36 cellular contexts compared by ENCODE assay signal in the genomic region with DNA sequence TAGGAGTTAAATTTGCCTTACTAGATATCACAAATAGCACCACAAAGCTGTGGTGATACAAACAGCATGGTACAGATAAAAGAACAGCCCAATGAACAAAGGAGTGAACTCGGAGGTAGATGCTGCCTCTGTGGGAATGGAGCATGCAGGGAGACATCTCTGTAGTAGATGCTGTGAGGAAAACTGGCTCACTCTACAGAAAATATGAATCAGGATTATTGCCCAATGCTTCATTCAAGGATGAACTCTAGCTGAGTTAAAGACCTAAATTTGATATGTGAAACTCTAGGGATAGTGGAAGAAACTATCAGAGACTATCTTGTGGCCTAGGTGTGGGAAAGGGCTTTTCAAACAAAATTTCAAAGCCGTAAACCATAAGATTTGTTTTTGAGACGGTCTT. TPM values are rescaled to one million over a fixed set of nuclear protein-coding genes. Genes with fewer than 3 reads are reported as not detected.
"Had no signal": no experiment of that assay in that cellular context is flagged by ENCODE, and none has a peak within 500 bp of the region (broad histone marks: within the 10 kb centered on the region; RNA-seq: fewer than 3 reads in every experiment).

No MANE protein-coding gene starts in this region.

- H3K27ac ChIP-seq: colonic mucosa, epithelial cell of prostate, gastrocnemius medialis, lower lobe of right lung, ovary, psoas muscle, sigmoid colon, skin epidermis, spleen, testis, tibial artery had no signal

- H3K9me3 ChIP-seq: colonic mucosa, lower lobe of right lung, ovary, testis had no signal

- H3K27me3 ChIP-seq: colonic mucosa, gastrocnemius medialis, ovary, sigmoid colon, spleen, testis had no signal

- DNase-seq: colonic mucosa; effector CD8-positive, alpha-beta T cell; endodermal cell; gastrocnemius medialis; head of caudate nucleus; islet precursor cell; kidney glomerular epithelial cell; left ventricle myocardium superior; lower lobe of right lung; natural killer cell; occipital lobe; ovary; psoas muscle; right cardiac atrium; sigmoid colon; spleen; stimulated activated CD4-positive, alpha-beta T cell treated with anti-CD3 and anti-CD28 coated beads, Interleukin-4, amount 100 ng/mL, for 4 hours; stimulated activated naive CD8-positive, alpha-beta T cell treated with anti-CD3 and anti-CD28 coated beads, Interleukin-15, Interleukin-2, amounts not matched to agents 100 U/mL and 50 U/mL, for 24 hours; substantia nigra; testis; tibial artery had no signal

- H3K36me3 Mint-ChIP-seq: natural killer cell; stimulated activated memory B cell treated with anti-CD40 and anti-IgM and Interleukin-4, amounts not matched to agents 10 μg/mL and 1 μg/mL and 100 μg/mL, for 72 hours; type B pancreatic cell had no signal

- H3K4me1 ChIP-seq: psoas muscle had no signal

- H3K4me3 Mint-ChIP-seq: dendritic cell treated with granulocyte-macrophage colony-stimulating factor and Interleukin-4, amounts not matched to agents 40 ng/mL and 50 ng/mL, for 4 days; endodermal cell; memory B cell; natural killer cell; stimulated activated memory B cell treated with anti-CD40 and anti-IgM and Interleukin-4, amounts not matched to agents 10 μg/mL and 1 μg/mL and 100 μg/mL, for 72 hours; type B pancreatic cell had no signal

- ATAC-seq: esophagus mucosa; gastrocnemius medialis; left ventricle myocardium superior; lower lobe of right lung; natural killer cell; psoas muscle; right cardiac atrium; stimulated activated memory B cell treated with anti-CD40 and anti-IgM and Interleukin-4, amounts not matched to agents 10 μg/mL and 1 μg/mL and 100 μg/mL, for 72 hours; stimulated activated naive CD8-positive, alpha-beta T cell treated with anti-CD3 and anti-CD28 coated beads, Interleukin-15, Interleukin-2, amounts not matched to agents 100 U/mL and 50 U/mL, for 24 hours had no signal

- H3K4me3 ChIP-seq: colonic mucosa, gastrocnemius medialis, lower lobe of right lung, ovary, psoas muscle, sigmoid colon, skin epidermis, spleen, testis, tibial artery had no signal

- H3K4me1 Mint-ChIP-seq: endodermal cell, memory B cell had no signal

- H3K27ac Mint-ChIP-seq: dendritic cell treated with granulocyte-macrophage colony-stimulating factor and Interleukin-4, amounts not matched to agents 40 ng/mL and 50 ng/mL, for 4 days; endodermal cell; memory B cell; natural killer cell; stimulated activated memory B cell treated with anti-CD40 and anti-IgM and Interleukin-4, amounts not matched to agents 10 μg/mL and 1 μg/mL and 100 μg/mL, for 72 hours; type B pancreatic cell had no signal

- H3K9me3 Mint-ChIP-seq: natural killer cell, type B pancreatic cell had no signal

- H3K36me3 ChIP-seq: colonic mucosa, gastrocnemius medialis, lower lobe of right lung, ovary, sigmoid colon, spleen, tibial artery had no signal

RNA-seq across cellular contexts. Expression of a gene that starts 17.3 kb away (rescaled TPM):
- total RNA-seq: chondrocyte, endodermal cell, fibroblast of lung, fibroblast of villous mesenchyme, glomerular endothelial cell, left ventricle myocardium superior, lower lobe of right lung, mononuclear cell, natural killer cell, occipital lobe, renal cortical epithelial cell, right cardiac atrium, sigmoid colon, spleen, urinary bladder had no signal
- polyA plus RNA-seq: fibroblast of lung, neural cell, ovary, psoas muscle, right cardiac atrium, spleen, urinary bladder had no signal

RNA-seq across cellular contexts. Expression of a gene that starts 51.1 kb away (rescaled TPM):
- total RNA-seq: chondrocyte, esophagus mucosa, fibroblast of villous mesenchyme, gastrocnemius medialis, glomerular endothelial cell, left ventricle myocardium superior, lower lobe of right lung, mononuclear cell, occipital lobe, psoas muscle, right cardiac atrium, urinary bladder had no signal
- polyA plus RNA-seq: fibroblast of lung, neural cell, ovary, right cardiac atrium, urinary bladder had no signal
